In the genomic region with DNA sequence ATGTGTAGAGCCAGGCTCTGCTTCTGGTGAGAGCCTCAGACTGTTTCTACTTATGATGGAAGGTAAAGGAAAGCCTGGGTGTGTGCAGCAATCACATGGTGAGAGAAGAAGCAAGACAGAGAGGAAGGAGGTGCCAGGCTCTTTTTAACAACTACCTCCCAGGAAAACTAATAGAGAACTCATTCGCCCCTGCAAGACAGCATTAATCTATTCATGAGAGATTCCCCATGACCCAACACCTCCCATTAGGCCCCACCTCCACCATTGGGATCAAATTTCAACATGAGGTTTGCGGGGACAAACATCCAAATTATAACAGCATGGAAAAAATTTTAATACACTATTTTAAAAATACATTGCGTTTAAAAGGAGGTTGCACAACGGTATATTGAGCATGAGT, we compare ENCODE assay signal across 39 cellular contexts. TPM values are rescaled to one million over a fixed set of nuclear protein-coding genes. Genes with fewer than 3 reads are reported as not detected.
"Had no signal": no experiment of that assay in that cellular context is flagged by ENCODE, and none has a peak within 500 bp of the region (broad histone marks: within the 10 kb centered on the region; RNA-seq: fewer than 3 reads in every experiment).

No MANE protein-coding gene starts in this region.

- H3K9me3 ChIP-seq: adrenal gland, ascending aorta, body of pancreas had no signal

- H3K36me3 ChIP-seq: adrenal gland, ascending aorta, brain microvascular endothelial cell, breast epithelium, cardiac muscle cell had no signal

- H3K36me3 Mint-ChIP-seq: activated naive CD4-positive, alpha-beta T cell treated with anti-CD3 and anti-CD28 coated beads, Interleukin-2, amount 10 ng/mL, durations not matched to agents 7 days and 5 days; activated naive CD4-positive, alpha-beta T cell treated with anti-CD3 and anti-CD28 coated beads, Interleukin-2, amount 50 U/mL, for 24 hours; activated naive CD4-positive, alpha-beta T cell treated with anti-CD3 and anti-CD28 coated beads, Interleukin-2, amount 50 U/mL, for 72 hours; activated naive CD8-positive, alpha-beta T cell; activated naive CD8-positive, alpha-beta T cell treated with anti-CD3 and anti-CD28 coated beads, Interleukin-2, amount 10 ng/mL, durations not matched to agents 7 days and 5 days; brain had no signal

- FAIRE-seq: bronchial epithelial cell had no signal

- H3K4me3 ChIP-seq: adrenal gland, ascending aorta, body of pancreas, breast epithelium, cardiac muscle cell had no signal

- H3K27me3 Mint-ChIP-seq: activated naive CD4-positive, alpha-beta T cell treated with anti-CD3 and anti-CD28 coated beads, Interleukin-2, amount 10 ng/mL, durations not matched to agents 7 days and 5 days; activated naive CD4-positive, alpha-beta T cell treated with anti-CD3 and anti-CD28 coated beads, Interleukin-2, amount 50 U/mL, for 24 hours; activated naive CD8-positive, alpha-beta T cell; activated naive CD8-positive, alpha-beta T cell treated with anti-CD3 and anti-CD28 coated beads, Interleukin-2, amount 10 ng/mL, durations not matched to agents 7 days and 5 days; activated naive CD8-positive, alpha-beta T cell treated with anti-CD3 and anti-CD28 coated beads, Interleukin-2, amount 50 U/mL, for 24 hours; activated T-cell treated with anti-CD3 and anti-CD28 coated beads, Interleukin-2, amount 50 U/mL, for 24 hours; activated T-helper 17 cell treated with anti-CD3 and anti-CD28 coated beads, Interleukin-2, amount 50 U/mL, for 72 hours; brain; central memory CD8-positive, alpha-beta T cell had no signal

- H3K27me3 ChIP-seq: adrenal gland, ascending aorta, body of pancreas, brain microvascular endothelial cell, breast epithelium, cardiac muscle cell had no signal

- H3K4me1 Mint-ChIP-seq: activated naive CD4-positive, alpha-beta T cell treated with anti-CD3 and anti-CD28 coated beads, Interleukin-2, amount 10 ng/mL, durations not matched to agents 7 days and 5 days; activated naive CD4-positive, alpha-beta T cell treated with anti-CD3 and anti-CD28 coated beads, Interleukin-2, amount 50 U/mL, for 24 hours; activated naive CD8-positive, alpha-beta T cell treated with anti-CD3 and anti-CD28 coated beads, Interleukin-2, amount 10 ng/mL, durations not matched to agents 7 days and 5 days; activated naive CD8-positive, alpha-beta T cell treated with anti-CD3 and anti-CD28 coated beads, Interleukin-2, amount 50 U/mL, for 24 hours; activated T-helper 17 cell treated with anti-CD3 and anti-CD28 coated beads, Interleukin-2, amount 50 U/mL, for 72 hours; brain; central memory CD8-positive, alpha-beta T cell had no signal

- H3K9me3 Mint-ChIP-seq: activated naive CD4-positive, alpha-beta T cell treated with anti-CD3 and anti-CD28 coated beads, Interleukin-2, amount 10 ng/mL, durations not matched to agents 7 days and 5 days; activated naive CD4-positive, alpha-beta T cell treated with anti-CD3 and anti-CD28 coated beads, Interleukin-2, amount 50 U/mL, for 24 hours; activated T-cell treated with anti-CD3 and anti-CD28 coated beads, Interleukin-2, amount 50 U/mL, for 4 hours; activated T-cell treated with anti-CD3 and anti-CD28 coated beads, Interleukin-2, amount 50 U/mL, for 72 hours; activated T-helper 1 cell treated with anti-CD3 and anti-CD28 coated beads, Interleukin-12 subunit alpha, Interleukin-12 subunit beta, Interleukin-2, Interleukin-4 antibody, amounts not matched to agents 30 ng/mL and 10 ng/mL and 1 ng/mL, durations not matched to agents 14 hours and 24 hours and 36 hours; activated T-helper 17 cell treated with anti-CD3 and anti-CD28 coated beads, Interleukin-2, amount 50 U/mL, for 72 hours; activated T-helper 2 cell treated with anti-CD3 and anti-CD28 coated beads, Interferon-gamma antibody, Interleukin-2, Interleukin-4, amounts not matched to agents 10 μg/mL and 5 μg/mL and 100 μg/mL, durations not matched to agents 14 hours and 24 hours and 36 hours had no signal

- ATAC-seq: activated naive CD4-positive, alpha-beta T cell treated with anti-CD3 and anti-CD28 coated beads, Interleukin-2, amount 50 U/mL, for 72 hours; activated naive CD8-positive, alpha-beta T cell treated with anti-CD3 and anti-CD28 coated beads, Interleukin-2, amount 50 U/mL, for 24 hours; activated T-cell treated with anti-CD3 and anti-CD28 coated beads, Interleukin-2, amount 50 U/mL, for 4 hours; activated T-cell treated with anti-CD3 and anti-CD28 coated beads, Interleukin-2, amount 50 U/mL, for 72 hours; activated T-helper 17 cell treated with anti-CD3 and anti-CD28 coated beads, Interleukin-2, amount 50 U/mL, for 72 hours; body of pancreas had no signal

- H3K27ac Mint-ChIP-seq: activated naive CD4-positive, alpha-beta T cell treated with anti-CD3 and anti-CD28 coated beads for 36 hours; activated naive CD4-positive, alpha-beta T cell treated with anti-CD3 and anti-CD28 coated beads, Interleukin-2, amount 10 ng/mL, durations not matched to agents 7 days and 5 days; activated naive CD4-positive, alpha-beta T cell treated with anti-CD3 and anti-CD28 coated beads, Interleukin-2, amount 50 U/mL, for 72 hours; activated naive CD8-positive, alpha-beta T cell; activated naive CD8-positive, alpha-beta T cell treated with anti-CD3 and anti-CD28 coated beads, Interleukin-2, amount 10 ng/mL, durations not matched to agents 7 days and 5 days; activated naive CD8-positive, alpha-beta T cell treated with anti-CD3 and anti-CD28 coated beads, Interleukin-2, amount 50 U/mL, for 24 hours; activated T-cell treated with anti-CD3 and anti-CD28 coated beads, Interleukin-2, amount 50 U/mL, for 24 hours; activated T-cell treated with anti-CD3 and anti-CD28 coated beads, Interleukin-2, amount 50 U/mL, for 72 hours; activated T-helper 1 cell treated with anti-CD3 and anti-CD28 coated beads, Interleukin-12 subunit alpha, Interleukin-12 subunit beta, Interleukin-2, Interleukin-4 antibody, amounts not matched to agents 30 ng/mL and 10 ng/mL and 1 ng/mL, durations not matched to agents 14 hours and 24 hours and 36 hours; activated T-helper 17 cell treated with anti-CD3 and anti-CD28 coated beads, Interleukin-2, amount 50 U/mL, for 72 hours; activated T-helper 2 cell treated with anti-CD3 and anti-CD28 coated beads, Interferon-gamma antibody, Interleukin-2, Interleukin-4, amounts not matched to agents 10 μg/mL and 5 μg/mL and 100 μg/mL, durations not matched to agents 14 hours and 24 hours and 36 hours; brain had no signal

- DNase-seq: activated effector memory CD4-positive, alpha-beta T cell treated with anti-CD3 and anti-CD28 coated beads, Interleukin-2, amount 50 U/mL, for 16 hours; activated effector memory CD4-positive, alpha-beta T cell treated with Interleukin-2 at 50 U/mL for 16 hours; activated gamma-delta T cell; activated naive CD4-positive, alpha-beta T cell; activated naive CD4-positive, alpha-beta T cell treated with anti-CD3 and anti-CD28 coated beads for 36 hours; activated naive CD4-positive, alpha-beta T cell treated with anti-CD3 and anti-CD28 coated beads, Interleukin-2, amount 10 ng/mL, durations not matched to agents 7 days and 5 days; activated naive CD4-positive, alpha-beta T cell treated with anti-CD3 and anti-CD28 coated beads, Interleukin-2, amount 50 U/mL, for 16 hours; activated naive CD4-positive, alpha-beta T cell treated with Interleukin-2 at 50 U/mL for 16 hours; activated naive CD8-positive, alpha-beta T cell treated with anti-CD3 and anti-CD28 coated beads, Interleukin-2, amount 10 ng/mL, durations not matched to agents 7 days and 5 days; activated naive CD8-positive, alpha-beta T cell treated with anti-CD3 and anti-CD28 coated beads, Interleukin-2, amount 50 U/mL, for 24 hours; activated T-cell treated with anti-CD3 and anti-CD28 coated beads for 4 hours; activated T-cell treated with anti-CD3 and anti-CD28 coated beads, Interleukin-2, amount 50 U/mL, for 1 hour; activated T-cell treated with anti-CD3 and anti-CD28 coated beads, Interleukin-2, amount 50 U/mL, for 24 hours; activated T-cell treated with anti-CD3 and anti-CD28 coated beads, Interleukin-2, amount 50 U/mL, for 4 hours; activated T-cell treated with anti-CD3 and anti-CD28 coated beads, Interleukin-2, amount 50 U/mL, for 48 hours; activated T-cell treated with anti-CD3 and anti-CD28 coated beads, Interleukin-2, amount 50 U/mL, for 72 hours; adrenal gland; amniotic stem cell; amygdala; anterior cingulate cortex; aorta; body of pancreas; brain microvascular endothelial cell; caudate nucleus; central memory CD4-positive, alpha-beta T cell; cerebellar nuclear complex had no signal

- H3K4me1 ChIP-seq: adrenal gland, ascending aorta, body of pancreas, breast epithelium had no signal

- H3K27ac ChIP-seq: adrenal gland, ascending aorta, body of pancreas, brain microvascular endothelial cell, breast epithelium, cardiac muscle cell had no signal

- H3K4me3 Mint-ChIP-seq: activated naive CD4-positive, alpha-beta T cell treated with anti-CD3 and anti-CD28 coated beads for 36 hours; activated naive CD4-positive, alpha-beta T cell treated with anti-CD3 and anti-CD28 coated beads, Interleukin-2, amount 10 ng/mL, durations not matched to agents 7 days and 5 days; activated naive CD4-positive, alpha-beta T cell treated with anti-CD3 and anti-CD28 coated beads, Interleukin-2, amount 50 U/mL, for 24 hours; activated naive CD8-positive, alpha-beta T cell; activated naive CD8-positive, alpha-beta T cell treated with anti-CD3 and anti-CD28 coated beads, Interleukin-2, amount 10 ng/mL, durations not matched to agents 7 days and 5 days; activated naive CD8-positive, alpha-beta T cell treated with anti-CD3 and anti-CD28 coated beads, Interleukin-2, amount 50 U/mL, for 24 hours; activated T-cell treated with anti-CD3 and anti-CD28 coated beads, Interleukin-2, amount 50 U/mL, for 24 hours; activated T-cell treated with anti-CD3 and anti-CD28 coated beads, Interleukin-2, amount 50 U/mL, for 4 hours; activated T-cell treated with anti-CD3 and anti-CD28 coated beads, Interleukin-2, amount 50 U/mL, for 72 hours; activated T-helper 1 cell treated with anti-CD3 and anti-CD28 coated beads, Interleukin-12 subunit alpha, Interleukin-12 subunit beta, Interleukin-2, Interleukin-4 antibody, amounts not matched to agents 30 ng/mL and 10 ng/mL and 1 ng/mL, durations not matched to agents 14 hours and 24 hours and 36 hours; activated T-helper 17 cell treated with anti-CD3 and anti-CD28 coated beads, Interleukin-2, amount 50 U/mL, for 72 hours; brain; central memory CD8-positive, alpha-beta T cell had no signal

RNA-seq across cellular contexts. Expression of a gene that starts 24.7 kb away (rescaled TPM):
- total RNA-seq: activated naive CD4-positive, alpha-beta T cell treated with anti-CD3 and anti-CD28 coated beads for 36 hours; activated naive CD4-positive, alpha-beta T cell treated with anti-CD3 and anti-CD28 coated beads, Interleukin-2, amount 50 U/mL, for 72 hours; activated T-cell treated with anti-CD3 and anti-CD28 coated beads, Interleukin-2, amount 50 U/mL, for 4 hours; activated T-cell treated with anti-CD3 and anti-CD28 coated beads, Interleukin-2, amount 50 U/mL, for 72 hours; activated T-helper 1 cell treated with anti-CD3 and anti-CD28 coated beads, Interleukin-12 subunit alpha, Interleukin-12 subunit beta, Interleukin-2, Interleukin-4 antibody, amounts not matched to agents 30 ng/mL and 10 ng/mL and 1 ng/mL, durations not matched to agents 14 hours and 24 hours and 36 hours; activated T-helper 17 cell treated with anti-CD3 and anti-CD28 coated beads, Interleukin-2, amount 50 U/mL, for 72 hours; activated T-helper 2 cell treated with anti-CD3 and anti-CD28 coated beads, Interferon-gamma antibody, Interleukin-2, Interleukin-4, amounts not matched to agents 10 μg/mL and 5 μg/mL and 100 μg/mL, durations not matched to agents 14 hours and 24 hours and 36 hours; chondrocyte had no signal
